ENCODE assay signal across 11 cellular contexts in genomic region chr2:203636896-203637818, GRCh38.
A peak's percentile ranks its signal among the peaks of the same experiment; 100 is the strongest.
DNase-seq lines count a peak whose midpoint lies in the region; ATAC-seq and TF ChIP-seq lines count a peak whose summit lies in the region.
"Had no signal": no experiment of that assay in that cellular context is flagged by ENCODE, and none has a peak within 500 bp of the region (broad histone marks: within the 10 kb centered on the region; RNA-seq: fewer than 3 reads in every experiment).

No MANE protein-coding gene starts in this region.

- H3K4me1 ChIP-seq in esophagus squamous epithelium, result peaks cover 6 to 22% (median 9%) of the 10 kb centered on the region in 3 donors
- peaks cover 11% of the 10 kb centered on the region for H3K4me1 ChIP-seq in neural progenitor cell

- H4K20me1 ChIP-seq in neural progenitor cell (ENCODE audit: low read depth), result no peaks in the 10 kb centered on the region

- H3F3A ChIP-seq in neural progenitor cell (ENCODE audit: low read depth), result peaks cover 15% of the 10 kb centered on the region

- no peak for TF ChIP-seq POLR2A in esophagus squamous epithelium (IDR thresholded peaks at IDR 0.05)

- H3K36me3 Mint-ChIP-seq in neural progenitor cell (no peaks in the 10 kb centered on the region), osteocyte (ENCODE audit: unreplicated experiment) (no peaks in the 10 kb centered on the region)

- DNase-seq in EH (ENCODE audit: low read depth) (peak; percentile 60), RPMI7951 (ENCODE audit: low read depth) (peak; percentile 66), esophagus squamous epithelium (lab: John Stamatoyannopoulos, UW) (no peak), neural progenitor cell (ENCODE audit: low spot score) (no peak), mucosa of gallbladder (ENCODE audit: low spot score) (no peak), NCI-H2227 (lab: John Stamatoyannopoulos, UW; ENCODE audit: unreplicated experiment) (no peak), osteocyte (ENCODE audit: extremely low spot score, unreplicated experiment) (no peak)
- DNase-seq: brain microvascular endothelial cell, naive B cell had no signal

- H3K27me3 Mint-ChIP-seq in neural progenitor cell (ENCODE audit: insufficient read depth, low read depth) (no peaks in the 10 kb centered on the region), osteocyte (ENCODE audit: unreplicated experiment) (no peaks in the 10 kb centered on the region)

- H3K4me1 Mint-ChIP-seq in neural progenitor cell, result peaks cover 13% of the 10 kb centered on the region
- H3K4me1 Mint-ChIP-seq in osteocyte (ENCODE audit: unreplicated experiment), result peaks cover 7% of the 10 kb centered on the region
- H3K4me1 Mint-ChIP-seq: naive B cell had no signal

- H3K79me2 ChIP-seq in neural progenitor cell (ENCODE audit: low read depth), result no peaks in the 10 kb centered on the region

- 67 to 77% methylated on average over 5 of the region's 5 CpGs for WGBS in esophagus squamous epithelium, 2 donors

- H3K9me3 ChIP-seq in esophagus squamous epithelium, result no peaks in the 10 kb centered on the region
- no peaks in the 10 kb centered on the region for H3K9me3 ChIP-seq in neural progenitor cell (ENCODE audit: low read depth)
- H3K9me3 ChIP-seq: SJCRH30 had no signal

- H3K9ac ChIP-seq in neural progenitor cell, result no peak overlapping the region

- H3K27ac Mint-ChIP-seq in neural progenitor cell (no peak overlapping the region), osteocyte (ENCODE audit: unreplicated experiment) (no peak overlapping the region)
- H3K27ac Mint-ChIP-seq: naive B cell had no signal

- no peak for ATAC-seq in GM19395 (IDR thresholded peaks at IDR 0.05; ENCODE audit: unreplicated experiment)

- H3K4me3 Mint-ChIP-seq in neural progenitor cell (no peak overlapping the region), osteocyte (ENCODE audit: unreplicated experiment) (no peak overlapping the region)
- H3K4me3 Mint-ChIP-seq: naive B cell had no signal

- H3K9me3 Mint-ChIP-seq in neural progenitor cell (peaks cover 10% of the 10 kb centered on the region), osteocyte (ENCODE audit: unreplicated experiment) (no peaks in the 10 kb centered on the region)

- H3K27me3 ChIP-seq in esophagus squamous epithelium (no peaks in the 10 kb centered on the region), neural progenitor cell (no peaks in the 10 kb centered on the region)
- H3K27me3 ChIP-seq: brain microvascular endothelial cell, SJCRH30 had no signal

- TF ChIP-seq CTCF in esophagus squamous epithelium (IDR thresholded peaks at IDR 0.05), result no peak
- no peak for TF ChIP-seq CTCF in neural progenitor cell (IDR thresholded peaks at IDR 0.05)
- no peak for TF ChIP-seq CTCF in osteocyte (IDR thresholded peaks at IDR 0.05)

- peak overlapping the region; percentile 56 for H2AFZ ChIP-seq in neural progenitor cell (replicated peaks)

- H3K4me3 ChIP-seq in esophagus squamous epithelium, result no peak overlapping the region
- no peak overlapping the region for H3K4me3 ChIP-seq in neural progenitor cell
- H3K4me3 ChIP-seq: SJCRH30 had no signal

- intact Hi-C loops in esophagus squamous epithelium (cut with DNase I), result no loop called here

- H3K27ac ChIP-seq in esophagus squamous epithelium (peak overlapping the region in 3 of 4 donors; percentile 4 to 52 (median 47)), neural progenitor cell (peak overlapping the region; percentile 86)
- H3K27ac ChIP-seq: brain microvascular endothelial cell, SJCRH30 had no signal

- H3K36me3 ChIP-seq in esophagus squamous epithelium (no peaks in the 10 kb centered on the region), neural progenitor cell (no peaks in the 10 kb centered on the region)
- H3K36me3 ChIP-seq: brain microvascular endothelial cell, SJCRH30 had no signal

- H3K4me2 ChIP-seq in neural progenitor cell, result peak overlapping the region; percentile 45

Comparison
In these comparisons a context has a peak if more than half of its experiments do, and no peak if none do; other contexts are left out.
1. DNase-seq: peak in EH (single experiment) and RPMI7951 (single experiment); none in esophagus squamous epithelium (single experiment), neural progenitor cell (single experiment), mucosa of gallbladder (single experiment), NCI-H2227 (single experiment) and osteocyte (single experiment).